ENCODE assay signal across 20 cellular contexts in genomic region chr16:66175058-66175457, GRCh38.
DNase-seq lines count a peak whose midpoint lies in the region; ATAC-seq and TF ChIP-seq lines count a peak whose summit lies in the region.
"Had no signal": no experiment of that assay in that cellular context is flagged by ENCODE, and none has a peak within 500 bp of the region (broad histone marks: within the 10 kb centered on the region; RNA-seq: fewer than 3 reads in every experiment).

No MANE protein-coding gene starts in this region.

- H3K36me3 Mint-ChIP-seq in GM23338 (ENCODE audit: low read depth), result no peaks in the 10 kb centered on the region; the same call in 2 of the 3 replicates
- H3K36me3 Mint-ChIP-seq: CD8-positive, alpha-beta T cell had no signal

- H3K9me3 ChIP-seq in BLaER1, result peaks cover 22% of the 10 kb centered on the region
- no peaks in the 10 kb centered on the region for H3K9me3 ChIP-seq in effector memory CD4-positive, alpha-beta T cell (ENCODE audit: control insufficient read depth, low read length)

- TF ChIP-seq CTCF in GM23338 (conservative IDR thresholded peaks at IDR 0.05; ENCODE audit: low read depth in 2 of 2) (no peak), coronary artery (IDR thresholded peaks at IDR 0.05) (no peak)

- peaks cover 32% of the 10 kb centered on the region for H3K4me1 ChIP-seq in BLaER1
- no peaks in the 10 kb centered on the region for H3K4me1 ChIP-seq in GM23338 (ENCODE audit: insufficient read depth)
- no peaks in the 10 kb centered on the region for H3K4me1 ChIP-seq in effector memory CD4-positive, alpha-beta T cell (ENCODE audit: control insufficient read depth, insufficient read depth, low read length, poor library complexity, severe bottlenecking)
- H3K4me1 ChIP-seq: SJSA1 had no signal

- peak overlapping the region; percentile 18; the same call in 1 of the 2 replicates for H3K9ac ChIP-seq in BLaER1

- no peaks in the 10 kb centered on the region for H3K36me3 ChIP-seq in BLaER1
- no peaks in the 10 kb centered on the region for H3K36me3 ChIP-seq in GM23338 (ENCODE audit: insufficient read depth)
- no peaks in the 10 kb centered on the region for H3K36me3 ChIP-seq in effector memory CD4-positive, alpha-beta T cell (ENCODE audit: control insufficient read depth, insufficient read depth, low read length)
- H3K36me3 ChIP-seq: SJSA1 had no signal

- DNase-seq in GM23338 (ENCODE audit: low spot score) (no peak), coronary artery (ENCODE audit: low spot score) (peak; percentile 68), midbrain (lab: John Stamatoyannopoulos, UW) (peak; percentile 4), cerebellar nuclear complex (lab: John Stamatoyannopoulos, UW) (no peak)
- no peak for DNase-seq in effector memory CD4-positive, alpha-beta T cell
- DNase-seq: C1 segment of cervical spinal cord; CD8-positive, alpha-beta T cell; H9; HFFc6; KG1; NCI-H1105 treated with DMSO at 0.1 percent for 48 hours; NCI-H1694 treated with DMSO at 0.1 percent for 48 hours; NCI-H2081 treated with DMSO at 0.1 percent for 48 hours; NCI-H446; NCI-H526; OCI-M1 had no signal

- no peak for ATAC-seq in GM23338
- no peak for ATAC-seq in HG03175 (IDR thresholded peaks at IDR 0.05; ENCODE audit: unreplicated experiment)
- ATAC-seq: CD8-positive, alpha-beta T cell; Right ventricle myocardium inferior had no signal

- H3K9me2 ChIP-seq in GM23338 (ENCODE audit: insufficient read depth), result no peaks in the 10 kb centered on the region

- H3K27me3 Mint-ChIP-seq in GM23338 (ENCODE audit: insufficient read depth, low read depth, poor library complexity), result no peaks in the 10 kb centered on the region

- H3K4me3 ChIP-seq in BLaER1, result no peak overlapping the region
- H3K4me3 ChIP-seq in GM23338, result no peak overlapping the region
- no peak overlapping the region for H3K4me3 ChIP-seq in coronary artery
- H3K4me3 ChIP-seq in effector memory CD4-positive, alpha-beta T cell (ENCODE audit: insufficient read depth, low read depth, low read length, poor library complexity, severe bottlenecking), result no peak overlapping the region
- H3K4me3 ChIP-seq: SJSA1 had no signal

- peak overlapping the region; percentile 73 for H3K4me2 ChIP-seq in BLaER1
- no peak overlapping the region for H3K4me2 ChIP-seq in GM23338

- H2AFZ ChIP-seq in GM23338, result peak overlapping the region; percentile 11; the same call in 1 of the 2 replicates

- H3F3A ChIP-seq in GM23338 (replicated peaks; ENCODE audit: low read depth), result no peaks in the 10 kb centered on the region

- no peaks in the 10 kb centered on the region for H4K20me1 ChIP-seq in BLaER1
- no peaks in the 10 kb centered on the region for H4K20me1 ChIP-seq in GM23338 (replicated peaks; ENCODE audit: insufficient read depth)

- H3K27ac ChIP-seq in BLaER1, result peak overlapping the region; percentile 68
- H3K27ac ChIP-seq in GM23338 (ENCODE audit: low read depth), result no peak overlapping the region
- H3K27ac ChIP-seq in coronary artery, result peak overlapping the region in 1 of 2 donors; percentile 31
- H3K27ac ChIP-seq in effector memory CD4-positive, alpha-beta T cell (ENCODE audit: insufficient read depth, low read length, poor library complexity, severe bottlenecking), result no peak overlapping the region
- H3K27ac ChIP-seq: SJSA1 had no signal

- no peak overlapping the region for H3K4me3 Mint-ChIP-seq in GM23338
- H3K4me3 Mint-ChIP-seq: CD8-positive, alpha-beta T cell; H9; HFFc6 had no signal

- no peaks in the 10 kb centered on the region for H3K79me2 ChIP-seq in GM23338 (replicated peaks; ENCODE audit: insufficient read depth)

- H3K4me1 Mint-ChIP-seq in GM23338, result peaks cover 2% of the 10 kb centered on the region; the same call in 1 of the 3 replicates

- H3K27ac Mint-ChIP-seq in GM23338, result no peak overlapping the region
- H3K27ac Mint-ChIP-seq: CD8-positive, alpha-beta T cell; H9; HFFc6 had no signal

- no peaks in the 10 kb centered on the region for H3K27me3 ChIP-seq in BLaER1
- H3K27me3 ChIP-seq in GM23338 (ENCODE audit: insufficient read depth), result no peaks in the 10 kb centered on the region
- H3K27me3 ChIP-seq in effector memory CD4-positive, alpha-beta T cell (replicated peaks; ENCODE audit: control insufficient read depth, insufficient read depth, low read length, poor library complexity, severe bottlenecking), result peaks cover 3% of the 10 kb centered on the region
- H3K27me3 ChIP-seq: SJSA1 had no signal

- peaks cover 11% of the 10 kb centered on the region; the same call in 2 of the 3 replicates for H3K9me3 Mint-ChIP-seq in GM23338

TF ChIP-seq in GM23338, 12 proteins besides CTCF, POLR2A, EP300 and RAD21 (continues in another document):
- TF ChIP-seq ZNF331 (CRISPR knock-in tag; IDR thresholded peaks at IDR 0.05; ENCODE audit: low read depth), result no peak
- no peak for TF ChIP-seq ETS1 (IDR thresholded peaks at IDR 0.05)
- TF ChIP-seq EZH2 (IDR thresholded peaks at IDR 0.05; ENCODE audit: low read depth, unreplicated experiment), result no peak
- no peak for TF ChIP-seq ZNF462 (CRISPR knock-in tag; IDR thresholded peaks at IDR 0.05)

Comparison
In these comparisons a context has a peak if more than half of its experiments do, and no peak if none do; other contexts are left out.
1. DNase-seq: peak in coronary artery (single experiment) and midbrain (single experiment); none in GM23338 (single experiment), effector memory CD4-positive, alpha-beta T cell (0 of 3) and cerebellar nuclear complex (0 of 2).